ENCODE assay signal across 1 cellular context in genomic region chr3:55698826-55699225, GRCh38.
TF ChIP-seq lines count a peak whose summit lies in the region.

No MANE protein-coding gene starts in this region.

TF ChIP-seq in WTC11, 78 proteins besides CTCF, POLR2A, EP300 and RAD21 (continued from another document):
- TF ChIP-seq ZNF281 (CRISPR knock-in tag; IDR thresholded peaks at IDR 0.05) (no peak), NFE2L1 (CRISPR knock-in tag; IDR thresholded peaks at IDR 0.05) (no peak), JUN (CRISPR knock-in tag; IDR thresholded peaks at IDR 0.05) (no peak), NR3C1 (CRISPR knock-in tag; conservative IDR thresholded peaks at IDR 0.05; ENCODE audit: low read depth) (no peak), PREB (CRISPR knock-in tag; IDR thresholded peaks at IDR 0.05; ENCODE audit: borderline replicate concordance) (no peak), SMAD4 (CRISPR knock-in tag; IDR thresholded peaks at IDR 0.05) (no peak), ZSCAN18 (CRISPR knock-in tag; IDR thresholded peaks at IDR 0.05) (no peak), ZNF121 (CRISPR knock-in tag; IDR thresholded peaks at IDR 0.05) (no peak), ZNF423 (CRISPR knock-in tag; IDR thresholded peaks at IDR 0.05) (no peak), IRF2 (CRISPR knock-in tag; IDR thresholded peaks at IDR 0.05; ENCODE audit: borderline replicate concordance, low read depth) (no peak), ZBTB43 (CRISPR knock-in tag; IDR thresholded peaks at IDR 0.05) (no peak), ZNF512 (CRISPR knock-in tag; IDR thresholded peaks at IDR 0.05; ENCODE audit: borderline replicate concordance) (no peak), E2F4 (CRISPR knock-in tag; IDR thresholded peaks at IDR 0.05; ENCODE audit: borderline replicate concordance, low read depth) (no peak)
